In genomic region chr4:140234697-140235060, GRCh38 we compare ENCODE assay signal across 16 cellular contexts.
DNase-seq lines count a peak whose midpoint lies in the region; ATAC-seq and TF ChIP-seq lines count a peak whose summit lies in the region.
"Had no signal": no experiment of that assay in that cellular context is flagged by ENCODE, and none has a peak within 500 bp of the region (broad histone marks: within the 10 kb centered on the region; RNA-seq: fewer than 3 reads in every experiment).

No MANE protein-coding gene starts in this region.

- H3K9me3 Mint-ChIP-seq in activated CD4-positive, alpha-beta T cell treated with anti-CD3 and anti-CD28 coated beads for 36 hours (ENCODE audit: low read depth), result no peaks in the 10 kb centered on the region
- no peaks in the 10 kb centered on the region for H3K9me3 Mint-ChIP-seq in activated naive CD8-positive, alpha-beta T cell treated with anti-CD3 and anti-CD28 coated beads, Interleukin-2, amount 10 ng/mL, durations not matched to agents 7 days and 5 days
- H3K9me3 Mint-ChIP-seq in stimulated activated effector memory CD8-positive, alpha-beta T cell treated with anti-CD3 and anti-CD28 coated beads, Interleukin-12 subunit alpha, Interleukin-12 subunit beta, amount 100 ng/mL, for 72 hours, result no peaks in the 10 kb centered on the region

- intact Hi-C loops in activated CD4-positive, alpha-beta T cell treated with anti-CD3 and anti-CD28 coated beads for 36 hours (cut with DNase I, micrococcal nuclease), result loop anchor here (2.0 to 5.0 kb wide), 2 partner anchors 77 to 78 kb away; no protein-coding TSS in a partner anchor

- no peaks in the 10 kb centered on the region for H3K27me3 Mint-ChIP-seq in activated CD4-positive, alpha-beta T cell treated with anti-CD3 and anti-CD28 coated beads for 36 hours
- H3K27me3 Mint-ChIP-seq in activated naive CD8-positive, alpha-beta T cell treated with anti-CD3 and anti-CD28 coated beads, Interleukin-2, amount 10 ng/mL, durations not matched to agents 7 days and 5 days, result no peaks in the 10 kb centered on the region

- CTCF ChIA-PET in activated CD4-positive, alpha-beta T cell treated with anti-CD3 and anti-CD28 coated beads for 36 hours (lab: Charles Lee), result interaction anchor here (0.8 to 2.7 kb wide), 9 partner anchors 8 to 222 kb away, joined by 3 to 26 read pairs (median 4); no protein-coding TSS in a partner anchor

- no peak overlapping the region for H3K4me2 ChIP-seq in Loucy (ENCODE audit: low read depth, low read length, poor library complexity, severe bottlenecking)

- peak; percentile 31 for DNase-seq in activated CD4-positive, alpha-beta T cell treated with anti-CD3 and anti-CD28 coated beads for 36 hours
- no peak for DNase-seq in activated CD4-positive, alpha-beta T cell treated with anti-CD3 and anti-CD28 coated beads for 1 hour
- no peak for DNase-seq in activated naive CD8-positive, alpha-beta T cell treated with anti-CD3 and anti-CD28 coated beads, Interleukin-2, amount 10 ng/mL, durations not matched to agents 7 days and 5 days
- no peak for DNase-seq in stimulated activated effector memory CD8-positive, alpha-beta T cell treated with anti-CD3 and anti-CD28 coated beads, Interleukin-12 subunit alpha, Interleukin-12 subunit beta, amount 100 ng/mL, for 72 hours (ENCODE audit: low spot score in 2 of 2)
- DNase-seq in HuH-7.5 (ENCODE audit: low spot score), result no peak
- no peak for DNase-seq in cerebellar cortex (ENCODE audit: low spot score)
- DNase-seq: activated gamma-delta T cell treated with Interleukin-2 at 50 U/mL for 16 hours; C1 segment of cervical spinal cord; head of caudate nucleus; NCI-H1436; NCI-H526; posterior cingulate gyrus; stimulated activated CD4-positive, alpha-beta T cell treated with anti-CD3 and anti-CD28 coated beads, Interleukin-1b, Interleukin-23, amount 100 ng/mL, for 48 hours had no signal

- H3K27ac Mint-ChIP-seq in activated CD4-positive, alpha-beta T cell treated with anti-CD3 and anti-CD28 coated beads for 36 hours, result peak overlapping the region; percentile 91
- H3K27ac Mint-ChIP-seq in activated naive CD8-positive, alpha-beta T cell treated with anti-CD3 and anti-CD28 coated beads, Interleukin-2, amount 10 ng/mL, durations not matched to agents 7 days and 5 days, result peak overlapping the region; percentile 83
- H3K27ac Mint-ChIP-seq in stimulated activated effector memory CD8-positive, alpha-beta T cell treated with anti-CD3 and anti-CD28 coated beads, Interleukin-12 subunit alpha, Interleukin-12 subunit beta, amount 100 ng/mL, for 72 hours, result peak overlapping the region; percentile 92

- no peaks in the 10 kb centered on the region for H3K36me3 ChIP-seq in Loucy (ENCODE audit: insufficient read depth, low read length)

- no peak overlapping the region for H3K4me3 ChIP-seq in Loucy (ENCODE audit: low read length, poor library complexity, severe bottlenecking)

- no peaks in the 10 kb centered on the region for H3K9me2 ChIP-seq in Loucy (replicated peaks; ENCODE audit: low read depth, low read length)

- H3K4me3 Mint-ChIP-seq in activated CD4-positive, alpha-beta T cell treated with anti-CD3 and anti-CD28 coated beads for 36 hours, result no peak overlapping the region
- peak overlapping the region; percentile 60 for H3K4me3 Mint-ChIP-seq in activated naive CD8-positive, alpha-beta T cell treated with anti-CD3 and anti-CD28 coated beads, Interleukin-2, amount 10 ng/mL, durations not matched to agents 7 days and 5 days
- H3K4me3 Mint-ChIP-seq in stimulated activated effector memory CD8-positive, alpha-beta T cell treated with anti-CD3 and anti-CD28 coated beads, Interleukin-12 subunit alpha, Interleukin-12 subunit beta, amount 100 ng/mL, for 72 hours, result peak overlapping the region; percentile 44

- H3K79me2 ChIP-seq in Loucy (ENCODE audit: insufficient read depth, low read length), result no peaks in the 10 kb centered on the region

- no peaks in the 10 kb centered on the region for H3K9me3 ChIP-seq in Loucy (ENCODE audit: insufficient read depth, low read depth, low read length)

- H4K20me1 ChIP-seq in Loucy (ENCODE audit: insufficient read depth, low read length, poor library complexity, severe bottlenecking), result no peaks in the 10 kb centered on the region

- H3K4me1 Mint-ChIP-seq in activated CD4-positive, alpha-beta T cell treated with anti-CD3 and anti-CD28 coated beads for 36 hours, result peaks cover 18% of the 10 kb centered on the region
- H3K4me1 Mint-ChIP-seq in activated naive CD8-positive, alpha-beta T cell treated with anti-CD3 and anti-CD28 coated beads, Interleukin-2, amount 10 ng/mL, durations not matched to agents 7 days and 5 days, result peaks cover 27% of the 10 kb centered on the region
- peaks cover 15% of the 10 kb centered on the region for H3K4me1 Mint-ChIP-seq in stimulated activated effector memory CD8-positive, alpha-beta T cell treated with anti-CD3 and anti-CD28 coated beads, Interleukin-12 subunit alpha, Interleukin-12 subunit beta, amount 100 ng/mL, for 72 hours

- peak; percentile 81 for ATAC-seq in activated CD4-positive, alpha-beta T cell treated with anti-CD3 and anti-CD28 coated beads for 36 hours
- peak; percentile 43 for ATAC-seq in activated naive CD8-positive, alpha-beta T cell treated with anti-CD3 and anti-CD28 coated beads, Interleukin-2, amount 10 ng/mL, durations not matched to agents 7 days and 5 days (ENCODE audit: low read depth)
- peak; percentile 70 for ATAC-seq in stimulated activated effector memory CD8-positive, alpha-beta T cell treated with anti-CD3 and anti-CD28 coated beads, Interleukin-12 subunit alpha, Interleukin-12 subunit beta, amount 100 ng/mL, for 72 hours
- ATAC-seq in HG03565 (IDR thresholded peaks at IDR 0.05; ENCODE audit: unreplicated experiment), result no peak
- ATAC-seq: Right ventricle myocardium inferior had no signal

- POLR2A ChIA-PET in activated CD4-positive, alpha-beta T cell treated with anti-CD3 and anti-CD28 coated beads for 36 hours (lab: Charles Lee), result interaction anchor here (0.7 kb wide), 1 partner anchor 154 kb away, joined by 4 read pairs; no protein-coding TSS in a partner anchor
- POLR2A ChIA-PET in activated naive CD8-positive, alpha-beta T cell treated with anti-CD3 and anti-CD28 coated beads, Interleukin-2, amount 10 ng/mL, durations not matched to agents 7 days and 5 days (lab: Charles Lee), result interaction anchor here (0.6 to 2.6 kb wide), 6 partner anchors 9 to 182 kb away, joined by 3 to 11 read pairs (median 3); partner anchors contain the start of gene MAML3

- no peaks in the 10 kb centered on the region for H3K36me3 Mint-ChIP-seq in activated CD4-positive, alpha-beta T cell treated with anti-CD3 and anti-CD28 coated beads for 36 hours (ENCODE audit: low read depth)
- H3K36me3 Mint-ChIP-seq in activated naive CD8-positive, alpha-beta T cell treated with anti-CD3 and anti-CD28 coated beads, Interleukin-2, amount 10 ng/mL, durations not matched to agents 7 days and 5 days, result no peaks in the 10 kb centered on the region
- H3K36me3 Mint-ChIP-seq in stimulated activated effector memory CD8-positive, alpha-beta T cell treated with anti-CD3 and anti-CD28 coated beads, Interleukin-12 subunit alpha, Interleukin-12 subunit beta, amount 100 ng/mL, for 72 hours, result no peaks in the 10 kb centered on the region

- peak overlapping the region; percentile 19 for H2AFZ ChIP-seq in Loucy (ENCODE audit: low read length)

- H3K9ac ChIP-seq in Loucy (ENCODE audit: low read depth, low read length, poor library complexity, severe bottlenecking), result no peak overlapping the region

- no peaks in the 10 kb centered on the region for H3F3A ChIP-seq in Loucy (ENCODE audit: low read depth)

- peaks cover 23% of the 10 kb centered on the region for H3K4me1 ChIP-seq in Loucy (ENCODE audit: insufficient read depth, low read length, poor library complexity, severe bottlenecking)

- no peaks in the 10 kb centered on the region for H3K27me3 ChIP-seq in Loucy (ENCODE audit: insufficient read depth, low read length, poor library complexity, severe bottlenecking)

- no peak for TF ChIP-seq CTCF in Loucy (conservative IDR thresholded peaks at IDR 0.05; ENCODE audit: low read length)
